Comparison of ENCODE assay signal across 15 cellular contexts in the genomic region with DNA sequence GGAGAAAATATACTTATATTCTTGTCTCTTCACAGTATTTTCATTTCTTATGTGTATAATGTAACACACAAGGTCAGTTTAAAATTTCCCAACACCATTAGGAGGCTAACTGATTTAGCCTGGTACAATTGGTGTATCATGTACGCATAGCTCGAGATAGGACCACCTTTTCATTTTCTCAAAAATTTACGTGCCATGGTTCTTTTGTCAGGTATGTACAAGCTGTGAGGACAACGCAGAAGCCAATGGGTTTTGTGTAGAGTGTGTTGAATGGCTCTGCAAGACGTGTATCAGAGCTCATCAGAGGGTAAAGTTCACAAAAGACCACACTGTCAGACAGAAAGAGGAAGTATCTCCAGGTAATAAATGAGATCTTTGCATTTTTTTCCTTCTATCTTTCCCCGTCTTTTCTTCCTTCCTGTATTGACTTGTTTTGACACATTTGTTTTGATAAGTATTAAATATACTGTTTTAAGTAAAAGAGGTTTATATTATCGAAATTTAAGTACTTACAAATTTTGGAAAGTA. TPM values are rescaled to one million over a fixed set of nuclear protein-coding genes. Genes with fewer than 3 reads are reported as not detected.
A peak's percentile ranks its signal among the peaks of the same experiment; 100 is the strongest.
DNase-seq lines count a peak whose midpoint lies in the region; ATAC-seq and TF ChIP-seq lines count a peak whose summit lies in the region.
"Had no signal": no experiment of that assay in that cellular context is flagged by ENCODE, and none has a peak within 500 bp of the region (broad histone marks: within the 10 kb centered on the region; RNA-seq: fewer than 3 reads in every experiment).

No MANE protein-coding gene starts in this region.

- peaks cover 15% of the 10 kb centered on the region for H3K4me1 Mint-ChIP-seq in Caco-2 (ENCODE audit: low read depth, unreplicated experiment)
- H3K4me1 Mint-ChIP-seq: activated CD8-positive, alpha-beta memory T cell treated with anti-CD3 and anti-CD28 coated beads, Interleukin-2, amount 10 ng/mL, durations not matched to agents 7 days and 5 days; CD14-positive monocyte had no signal

- no peaks in the 10 kb centered on the region for H3K9me3 ChIP-seq in left ventricle myocardium inferior (replicated peaks)
- H3K9me3 ChIP-seq in Caco-2: peaks cover 14% of the 10 kb centered on the region
- H3K9me3 ChIP-seq: adrenal gland, vagina had no signal

- POLR2A ChIA-PET in Caco-2 (lab: Charles Lee): no interaction called here

- DNase-seq in KG1 (lab: John Stamatoyannopoulos, UW) (peak; percentile 2), germinal center (ENCODE audit: low spot score) (peak; percentile 6), left ventricle myocardium inferior (no peak), Caco-2 (no peak)
- DNase-seq in activated CD4-positive, CD25-positive, alpha-beta regulatory T cell treated with anti-CD3 and anti-CD28 coated beads, Interleukin-2, amount 50 U/mL, for 72 hours: no peak
- DNase-seq: activated CD8-positive, alpha-beta memory T cell treated with anti-CD3 and anti-CD28 coated beads, Interleukin-2, amount 10 ng/mL, durations not matched to agents 7 days and 5 days; adrenal gland; left cardiac atrium; NCI-H774; spleen had no signal

- no peaks in the 10 kb centered on the region for H3K27me3 Mint-ChIP-seq in Caco-2 (ENCODE audit: insufficient read depth, unreplicated experiment)
- H3K27me3 Mint-ChIP-seq: activated CD8-positive, alpha-beta memory T cell treated with anti-CD3 and anti-CD28 coated beads, Interleukin-2, amount 10 ng/mL, durations not matched to agents 7 days and 5 days had no signal

- H3K4me3 ChIP-seq in left ventricle myocardium inferior (no peak overlapping the region), Caco-2 (ENCODE audit: low read depth, low read length) (no peak overlapping the region)
- H3K4me3 ChIP-seq: adrenal gland, spleen, vagina had no signal

- no TSS peak for BruUV-seq in Caco-2 (replicated peaks; lab: Mats Ljungman, UMichigan)

- no peak overlapping the region for H3K27ac ChIP-seq in left ventricle myocardium inferior (replicated peaks)
- H3K27ac ChIP-seq: spleen, vagina had no signal

- no peak overlapping the region for H3K4me3 Mint-ChIP-seq in Caco-2 (ENCODE audit: unreplicated experiment)
- H3K4me3 Mint-ChIP-seq: activated CD8-positive, alpha-beta memory T cell treated with anti-CD3 and anti-CD28 coated beads, Interleukin-2, amount 10 ng/mL, durations not matched to agents 7 days and 5 days; CD14-positive monocyte had no signal

- intact Hi-C loops in left ventricle myocardium inferior (cut with micrococcal nuclease) (no loop called here), Caco-2 (cut with micrococcal nuclease; ENCODE audit: unreplicated experiment) (no loop called here)

- CTCF ChIA-PET in Caco-2 (lab: Charles Lee): interaction anchor here (1.5 kb wide), 1 partner anchor 224 kb away, joined by 5 read pairs; no protein-coding TSS in a partner anchor

- H3K36me3 ChIP-seq in left ventricle myocardium inferior (peaks cover 51% of the 10 kb centered on the region), Caco-2 (ENCODE audit: control insufficient read depth, insufficient read depth, low read length) (peaks cover 9% of the 10 kb centered on the region)

- H3K27me3 ChIP-seq in left ventricle myocardium inferior (ENCODE audit: low read depth) (no peaks in the 10 kb centered on the region), Caco-2 (replicated peaks; ENCODE audit: control insufficient read depth, insufficient read depth, low read length) (no peaks in the 10 kb centered on the region)
- H3K27me3 ChIP-seq: adrenal gland, spleen, vagina had no signal

- TF ChIP-seq CTCF in left ventricle myocardium inferior (IDR thresholded peaks at IDR 0.05; ENCODE audit: borderline replicate concordance): no peak
- no peak for TF ChIP-seq CTCF in Caco-2 (IDR thresholded peaks at IDR 0.05; ENCODE audit: insufficient read depth in 1 of 2, low read depth in 1 of 2, low read length in 1 of 2, severe bottlenecking in 1 of 2, unreplicated experiment in 1 of 2)

- no peaks in the 10 kb centered on the region for H3K9me3 Mint-ChIP-seq in Caco-2 (ENCODE audit: unreplicated experiment)

- ATAC-seq in GM18519 (IDR thresholded peaks at IDR 0.05; ENCODE audit: low FRiP score, unreplicated experiment): peak; percentile 63
- peak; percentile 78 for ATAC-seq in GM21717 (IDR thresholded peaks at IDR 0.05; ENCODE audit: unreplicated experiment)
- ATAC-seq in GM21515 (IDR thresholded peaks at IDR 0.05; ENCODE audit: unreplicated experiment): no peak
- ATAC-seq: activated CD8-positive, alpha-beta memory T cell treated with anti-CD3 and anti-CD28 coated beads, Interleukin-2, amount 10 ng/mL, durations not matched to agents 7 days and 5 days; left cardiac atrium had no signal

- H3K4me1 ChIP-seq in left ventricle myocardium inferior (peaks cover 15% of the 10 kb centered on the region), Caco-2 (peaks cover 8% of the 10 kb centered on the region)
- H3K4me1 ChIP-seq: vagina had no signal

- H3K36me3 Mint-ChIP-seq in Caco-2 (ENCODE audit: insufficient read depth, unreplicated experiment): peaks cover 86% of the 10 kb centered on the region

- no peak overlapping the region for H3K27ac Mint-ChIP-seq in Caco-2 (ENCODE audit: unreplicated experiment)
- H3K27ac Mint-ChIP-seq: activated CD8-positive, alpha-beta memory T cell treated with anti-CD3 and anti-CD28 coated beads, Interleukin-2, amount 10 ng/mL, durations not matched to agents 7 days and 5 days had no signal

RNA-seq across cellular contexts. Expression of gene TRIM24, which starts 55.0 kb away (rescaled TPM):
- total RNA-seq in left ventricle myocardium inferior (18.8 TPM), Caco-2 (2022) (54.7 and 58.2 TPM in 2 replicates)

Comparison
In these comparisons a context has a peak if more than half of its experiments do, and no peak if none do; other contexts are left out.
1. DNase-seq: peak in KG1 (single experiment) and germinal center (single experiment); none in activated CD4-positive, CD25-positive, alpha-beta regulatory T cell treated with anti-CD3 and anti-CD28 coated beads, Interleukin-2, amount 50 U/mL, for 72 hours (single experiment), left ventricle myocardium inferior (single experiment) and Caco-2 (0 of 2).